In the genomic region with DNA sequence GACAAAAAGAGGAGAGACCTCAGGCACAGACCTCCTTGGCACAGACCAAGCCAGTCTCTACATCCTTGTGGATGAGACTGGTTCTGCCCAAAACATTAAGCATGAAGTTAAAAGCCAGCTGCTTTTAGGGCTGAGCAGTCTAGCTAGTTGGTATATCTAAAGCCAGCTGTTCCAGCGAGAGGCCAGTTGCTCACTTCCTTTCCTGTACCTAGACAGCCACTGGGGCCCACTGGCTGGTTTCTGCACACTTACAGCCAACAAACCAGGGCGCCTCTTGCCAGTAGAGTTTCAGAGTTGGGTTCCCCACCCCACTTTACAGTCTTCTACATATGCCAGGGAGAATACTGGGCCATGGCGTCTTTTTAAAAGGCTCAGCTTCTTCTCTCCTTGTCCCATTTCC, we compare ENCODE assay signal across 26 cellular contexts.
"Had no signal": no experiment of that assay in that cellular context is flagged by ENCODE, and none has a peak within 500 bp of the region (broad histone marks: within the 10 kb centered on the region; RNA-seq: fewer than 3 reads in every experiment).

No MANE protein-coding gene starts in this region.

- H3K27ac ChIP-seq: KMS-11, RWPE1 had no signal

- DNase-seq: Kasumi-1; MG63; NCI-H1092; NCI-H1105 treated with DMSO at 0.1 percent for 48 hours; NCI-H1417 treated with DMSO at 0.1 percent for 48 hours; NCI-H146; NCI-H1694 treated with DMSO at 0.1 percent for 48 hours; NCI-H1930; NCI-H2081; NCI-H2107; NCI-H2171; NCI-H226; NCI-H446; NCI-H510A; NCI-H524 treated with DMSO at 0.1 percent for 48 hours; NCI-H69; NCI-H774; NK-92 treated with Interleukin-12 subunit alpha and Interleukin-12 subunit beta, amount 100 ng/mL, for 24 hours; PC-3; SHP77; T-helper 1 cell had no signal

- H3K9ac ChIP-seq: KMS-11 had no signal

- ATAC-seq: K562, Panc1, PC-3, SK-N-SH treated with all-trans-retinoic acid at 6 μM for 48 hours had no signal

- H3K4me3 ChIP-seq: K562, MG63 had no signal

- H3K36me3 ChIP-seq: MG63 had no signal

- H3K9me3 ChIP-seq: MG63 had no signal

- H3K4me2 ChIP-seq: KMS-11 had no signal

- H3K27me3 ChIP-seq: MG63 had no signal
